Comparison of ENCODE assay signal across 2 cellular contexts in genomic region chr1:148027004-148027403, GRCh38.
DNase-seq lines count a peak whose midpoint lies in the region; ATAC-seq and TF ChIP-seq lines count a peak whose summit lies in the region.
"Not testable (repeated sequence)": the region's sequence is repeated elsewhere in the genome, so short reads cannot be mapped to it uniquely, and the experiment has no call there.

No MANE protein-coding gene starts in this region.

- H3K27me3 Mint-ChIP-seq in natural killer cell treated with Interleukin-12 subunit alpha and Interleukin-12 subunit beta and Interleukin-15 and Interleukin-18, amount 100 ng/mL, for 72 hours: not testable (repeated sequence)

- not testable (repeated sequence) for H3K4me3 ChIP-seq in upper lobe of right lung

- not testable (repeated sequence) for TF ChIP-seq CTCF in upper lobe of right lung (IDR thresholded peaks at IDR 0.05)

- not testable (repeated sequence) for H3K4me1 ChIP-seq in upper lobe of right lung

- not testable (repeated sequence) for H3K9me3 ChIP-seq in upper lobe of right lung

- H3K27me3 ChIP-seq in upper lobe of right lung: not testable (repeated sequence)

- H3K36me3 ChIP-seq in upper lobe of right lung: not testable (repeated sequence)

- peak; percentile 57 to 92 for ATAC-seq in natural killer cell treated with Interleukin-12 subunit alpha and Interleukin-12 subunit beta and Interleukin-15 and Interleukin-18, amount 100 ng/mL, for 72 hours
- ATAC-seq in upper lobe of right lung: peak; percentile 79

- not testable (repeated sequence) for H3K4me1 Mint-ChIP-seq in natural killer cell treated with Interleukin-12 subunit alpha and Interleukin-12 subunit beta and Interleukin-15 and Interleukin-18, amount 100 ng/mL, for 72 hours (ENCODE audit: low read depth in 2 of 2)

- not testable (repeated sequence) for H3K4me3 Mint-ChIP-seq in natural killer cell treated with Interleukin-12 subunit alpha and Interleukin-12 subunit beta and Interleukin-15 and Interleukin-18, amount 100 ng/mL, for 72 hours

- not testable (repeated sequence) for H3K27ac Mint-ChIP-seq in natural killer cell treated with Interleukin-12 subunit alpha and Interleukin-12 subunit beta and Interleukin-15 and Interleukin-18, amount 100 ng/mL, for 72 hours

- intact Hi-C loops in upper lobe of right lung (cut with DNase I): not testable (repeated sequence)

- H3K27ac ChIP-seq in upper lobe of right lung: not testable (repeated sequence)

- not testable (repeated sequence) for H3K36me3 Mint-ChIP-seq in natural killer cell treated with Interleukin-12 subunit alpha and Interleukin-12 subunit beta and Interleukin-15 and Interleukin-18, amount 100 ng/mL, for 72 hours

- DNase-seq in natural killer cell treated with Interleukin-12 subunit alpha and Interleukin-12 subunit beta and Interleukin-15 and Interleukin-18, amount 100 ng/mL, for 72 hours (ENCODE audit: low spot score); upper lobe of right lung: not testable (repeated sequence)

- H3K9me3 Mint-ChIP-seq in natural killer cell treated with Interleukin-12 subunit alpha and Interleukin-12 subunit beta and Interleukin-15 and Interleukin-18, amount 100 ng/mL, for 72 hours: not testable (repeated sequence)
